ENCODE assay signal across 23 cellular contexts in the genomic region with DNA sequence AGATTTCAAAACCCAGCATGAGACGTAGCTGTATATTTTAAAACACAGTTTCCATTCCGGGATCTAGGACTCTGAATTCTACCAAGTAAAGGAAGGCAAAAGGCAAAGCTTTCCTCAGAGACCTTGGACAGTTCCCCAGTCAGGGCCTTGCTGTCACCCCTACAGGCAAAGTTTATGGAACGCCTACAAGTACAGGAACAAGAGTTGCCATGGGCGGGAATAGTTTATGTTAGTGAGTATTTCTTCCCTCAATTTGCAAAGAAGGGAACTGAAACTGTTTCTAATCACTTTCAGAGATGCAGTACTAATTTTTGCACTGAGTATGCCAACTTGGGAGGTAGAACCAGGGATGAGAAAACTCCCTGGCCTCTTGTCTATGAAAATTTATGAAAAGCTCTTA.
DNase-seq lines count a peak whose midpoint lies in the region; ATAC-seq and TF ChIP-seq lines count a peak whose summit lies in the region.
"Had no signal": no experiment of that assay in that cellular context is flagged by ENCODE, and none has a peak within 500 bp of the region (broad histone marks: within the 10 kb centered on the region; RNA-seq: fewer than 3 reads in every experiment).

No MANE protein-coding gene starts in this region.

- no peaks in the 10 kb centered on the region for H3K79me1 ChIP-seq in IMR-90 (ENCODE audit: low read depth in 1 of 2, low read length in 2 of 2)

- no peak overlapping the region for H2BK120ac ChIP-seq in IMR-90 (ENCODE audit: low read depth, low read length)

- no peak overlapping the region for H2BK20ac ChIP-seq in IMR-90 (ENCODE audit: low read depth, low read length)

- ATAC-seq in IMR-90 (ENCODE audit: low read depth), result peak; percentile 59
- ATAC-seq in SK-N-SH treated with all-trans-retinoic acid at 6 μM for 48 hours, result peak; percentile 45; the same call in 1 of the 3 replicates
- ATAC-seq: body of pancreas; CD8-positive, alpha-beta T cell; psoas muscle had no signal

- no peak overlapping the region for H3K23ac ChIP-seq in IMR-90 (ENCODE audit: low read depth, low read length)

- intact Hi-C loops in A673 (cut with micrococcal nuclease; ENCODE audit: unreplicated experiment), result no loop called here
- intact Hi-C loops in IMR-90 (cut with micrococcal nuclease), result no loop called here

- H3K27ac ChIP-seq in A673 (ENCODE audit: low read depth, low read length, poor library complexity, severe bottlenecking) (no peak overlapping the region), IMR-90 (ENCODE audit: insufficient read depth, low read length) (no peak overlapping the region)
- H3K27ac ChIP-seq: body of pancreas, epithelial cell of prostate, PC-9, psoas muscle had no signal

- TF ChIP-seq POLR2A in IMR-90 (IDR thresholded peaks at IDR 0.05; ENCODE audit: low read depth, low read length), result no peak

- no peaks in the 10 kb centered on the region for H3K27me3 Mint-ChIP-seq in T-helper 2 cell treated with Interferon-gamma antibody and Interleukin-4, amounts not matched to agents 5 μg/mL and 100 μg/mL, for 36 hours (ENCODE audit: low read depth)
- H3K27me3 Mint-ChIP-seq: activated naive CD4-positive, alpha-beta T cell treated with anti-CD3 and anti-CD28 coated beads, Interleukin-2, amount 10 ng/mL, durations not matched to agents 7 days and 5 days; memory B cell had no signal

- H2BK15ac ChIP-seq in IMR-90 (ENCODE audit: low read depth, low read length), result no peak overlapping the region

- H4K8ac ChIP-seq in IMR-90 (ENCODE audit: low read depth in 2 of 2, low read length in 2 of 2), result no peak overlapping the region

- no peak overlapping the region for H4K91ac ChIP-seq in IMR-90 (ENCODE audit: insufficient read depth, low read depth, low read length)

- WGBS in IMR-90 (ENCODE audit: extremely low coverage in 2 of 2, insufficient read length in 1 of 2), 2 experiments, result 20% methylated on average over 1 of the region's 4 CpGs; no CpG with 5 or more reads in 1 of the 2 experiments

- BruUV-seq in A673 (replicated peaks; lab: Mats Ljungman, UMichigan), result no TSS peak
- BruUV-seq in IMR-90 (replicated peaks; lab: Mats Ljungman, UMichigan), result no TSS peak

- dilution Hi-C loops in IMR-90 (cut with HindIII; ENCODE audit: low sequenced_read_pairs, unreplicated experiment), result no loop called here

- H3K9me1 ChIP-seq in IMR-90 (ENCODE audit: insufficient read depth, low read length), result no peaks in the 10 kb centered on the region; the same call in 1 of the 2 replicates

- H3K4me3 Mint-ChIP-seq in T-helper 2 cell treated with Interferon-gamma antibody and Interleukin-4, amounts not matched to agents 5 μg/mL and 100 μg/mL, for 36 hours, result no peak overlapping the region
- H3K4me3 Mint-ChIP-seq: activated naive CD4-positive, alpha-beta T cell treated with anti-CD3 and anti-CD28 coated beads, Interleukin-2, amount 10 ng/mL, durations not matched to agents 7 days and 5 days; CD8-positive, alpha-beta T cell; memory B cell; nephron had no signal

- peak; percentile 12 for DNase-seq in A673 (ENCODE audit: low spot score)
- DNase-seq in IMR-90, result peak; percentile 18
- DNase-seq in iPS-NIHi11 (ENCODE audit: low spot score), result peak; percentile 32
- DNase-seq in HK-2 (ENCODE audit: unreplicated experiment), result no peak
- no peak for DNase-seq in UCSD-AML1 (lab: John Stamatoyannopoulos, UW; ENCODE audit: unreplicated experiment)
- no peak for DNase-seq in activated CD4-positive, alpha-beta T cell treated with anti-CD3 and anti-CD28 coated beads for 1 hour
- DNase-seq in T-helper 2 cell treated with Interferon-gamma antibody and Interleukin-4, amounts not matched to agents 5 μg/mL and 100 μg/mL, for 36 hours (ENCODE audit: low spot score), result no peak
- DNase-seq: activated CD4-positive, alpha-beta T cell treated with anti-CD3 and anti-CD28 coated beads, Interleukin-2, amount 50 U/mL, for 1 hour; activated naive CD4-positive, alpha-beta T cell treated with anti-CD3 and anti-CD28 coated beads, Interleukin-2, amount 10 ng/mL, durations not matched to agents 7 days and 5 days; activated T-cell treated with anti-CD3 and anti-CD28 coated beads, Interleukin-2, amount 50 U/mL, for 1 hour; body of pancreas; CD8-positive, alpha-beta T cell; cortex of kidney; HCEC 1CT; NCI-H526; PC-9; psoas muscle; stimulated activated CD4-positive, alpha-beta T cell treated with anti-CD3 and anti-CD28 coated beads, Interleukin-12 subunit alpha, Interleukin-12 subunit beta, amount 100 ng/mL, for 4 hours; stimulated activated naive CD4-positive, alpha-beta T cell treated with Interleukin-2 at 50 U/mL for 16 hours had no signal

- TF ChIP-seq RAD21 in IMR-90 (IDR thresholded peaks at IDR 0.05; ENCODE audit: low read length), result no peak

- H4K20me1 ChIP-seq in IMR-90 (ENCODE audit: insufficient read depth, low read length), result no peaks in the 10 kb centered on the region

- no peak overlapping the region for H2AK9ac ChIP-seq in IMR-90 (replicated peaks; ENCODE audit: low read depth, low read length, poor library complexity)

- H3K4me3 ChIP-seq in A673 (ENCODE audit: low read depth, low read length, poor library complexity, severe bottlenecking), result no peak overlapping the region
- H3K4me3 ChIP-seq in IMR-90 (ENCODE audit: insufficient read depth, low read depth, low read length), result no peak overlapping the region
- H3K4me3 ChIP-seq: body of pancreas, PC-9, psoas muscle had no signal

- TF ChIP-seq CTCF in A673 (conservative IDR thresholded peaks at IDR 0.05; ENCODE audit: low read depth, low read length) (no peak), IMR-90 (conservative IDR thresholded peaks at IDR 0.05; ENCODE audit: low read depth, low read length) (no peak)

- H3K36me3 Mint-ChIP-seq in T-helper 2 cell treated with Interferon-gamma antibody and Interleukin-4, amounts not matched to agents 5 μg/mL and 100 μg/mL, for 36 hours (ENCODE audit: low read depth), result no peaks in the 10 kb centered on the region
- H3K36me3 Mint-ChIP-seq: activated naive CD4-positive, alpha-beta T cell treated with anti-CD3 and anti-CD28 coated beads, Interleukin-2, amount 10 ng/mL, durations not matched to agents 7 days and 5 days had no signal

- H3K36me3 ChIP-seq in A673 (ENCODE audit: insufficient read depth, low read length, poor library complexity, severe bottlenecking), result no peaks in the 10 kb centered on the region
- H3K36me3 ChIP-seq in IMR-90 (ENCODE audit: control insufficient read depth, insufficient read depth, low read length), result no peaks in the 10 kb centered on the region

- H2BK5ac ChIP-seq in IMR-90 (ENCODE audit: low read depth, low read length, poor library complexity, severe bottlenecking), result no peak overlapping the region

- H3K9ac ChIP-seq in IMR-90 (ENCODE audit: low read depth, low read length), result no peak overlapping the region

- H3K9me3 ChIP-seq in A673 (ENCODE audit: low read depth, low read length, poor library complexity, severe bottlenecking) (no peaks in the 10 kb centered on the region), IMR-90 (ENCODE audit: control insufficient read depth, insufficient read depth, low read length) (no peaks in the 10 kb centered on the region)
- H3K9me3 ChIP-seq: body of pancreas, psoas muscle had no signal

- H2AK5ac ChIP-seq in IMR-90 (ENCODE audit: low read depth, low read length), result no peak overlapping the region

- no peaks in the 10 kb centered on the region for H3K27me3 ChIP-seq in A673 (replicated peaks; ENCODE audit: insufficient read depth, low read depth, low read length, poor library complexity)
- no peaks in the 10 kb centered on the region for H3K27me3 ChIP-seq in IMR-90 (ENCODE audit: control insufficient read depth, insufficient read depth, low read length)
- H3K27me3 ChIP-seq: body of pancreas had no signal

- POLR2A ChIA-PET in A673 (lab: Charles Lee; ENCODE audit: low non-redundant PET), result no interaction called here
- POLR2A ChIA-PET in IMR-90 (lab: Charles Lee; ENCODE audit: unreplicated experiment), result no interaction called here

- no peak overlapping the region for H3K27ac Mint-ChIP-seq in T-helper 2 cell treated with Interferon-gamma antibody and Interleukin-4, amounts not matched to agents 5 μg/mL and 100 μg/mL, for 36 hours
- H3K27ac Mint-ChIP-seq: activated naive CD4-positive, alpha-beta T cell treated with anti-CD3 and anti-CD28 coated beads, Interleukin-2, amount 10 ng/mL, durations not matched to agents 7 days and 5 days; CD8-positive, alpha-beta T cell; memory B cell; nephron had no signal

- H3K18ac ChIP-seq in IMR-90 (ENCODE audit: low read depth, low read length), result no peak overlapping the region

- no peak overlapping the region for H3K14ac ChIP-seq in IMR-90 (replicated peaks; ENCODE audit: low read depth, low read length)

- no peak overlapping the region for H4K5ac ChIP-seq in IMR-90 (ENCODE audit: low read depth, low read length)

- no peaks in the 10 kb centered on the region for H3K4me1 ChIP-seq in A673 (ENCODE audit: insufficient read depth, low read length, poor library complexity, severe bottlenecking)
- no peaks in the 10 kb centered on the region for H3K4me1 ChIP-seq in IMR-90 (ENCODE audit: control insufficient read depth, insufficient read depth, low read length)
- H3K4me1 ChIP-seq: body of pancreas, psoas muscle had no signal

- no peaks in the 10 kb centered on the region for H3K9me3 Mint-ChIP-seq in T-helper 2 cell treated with Interferon-gamma antibody and Interleukin-4, amounts not matched to agents 5 μg/mL and 100 μg/mL, for 36 hours
- H3K9me3 Mint-ChIP-seq: activated naive CD4-positive, alpha-beta T cell treated with anti-CD3 and anti-CD28 coated beads, Interleukin-2, amount 10 ng/mL, durations not matched to agents 7 days and 5 days; CD8-positive, alpha-beta T cell; memory B cell; nephron had no signal

- CTCF ChIA-PET in A673 (lab: Charles Lee) (no interaction called here), IMR-90 (lab: Yijun Ruan, JAX) (no interaction called here)

- no peak overlapping the region for H3K4me2 ChIP-seq in IMR-90 (ENCODE audit: low read depth, low read length)
- H3K4me2 ChIP-seq: PC-9 had no signal

- H3K4me1 Mint-ChIP-seq in T-helper 2 cell treated with Interferon-gamma antibody and Interleukin-4, amounts not matched to agents 5 μg/mL and 100 μg/mL, for 36 hours (ENCODE audit: low read depth), result no peaks in the 10 kb centered on the region
- H3K4me1 Mint-ChIP-seq: activated naive CD4-positive, alpha-beta T cell treated with anti-CD3 and anti-CD28 coated beads, Interleukin-2, amount 10 ng/mL, durations not matched to agents 7 days and 5 days; nephron had no signal

- H3K56ac ChIP-seq in IMR-90 (ENCODE audit: extremely low read depth, insufficient read depth, low read length), result no peak overlapping the region

- in situ Hi-C loops in IMR-90 (cut with MboI; ENCODE audit: low sequenced_read_pairs), result no loop called here

- no peak overlapping the region for H2AFZ ChIP-seq in IMR-90 (replicated peaks; ENCODE audit: low read length, poor library complexity)
- H2AFZ ChIP-seq: PC-9 had no signal

- no peak overlapping the region for H3K4ac ChIP-seq in IMR-90 (ENCODE audit: low read depth, low read length)

TF ChIP-seq in IMR-90, 13 proteins besides CTCF, POLR2A, EP300 and RAD21 (continues in another document):
- TF ChIP-seq BHLHE40 (IDR thresholded peaks at IDR 0.05; ENCODE audit: low read depth, low read length) (no peak), NFE2L2 (IDR thresholded peaks at IDR 0.05; ENCODE audit: low read depth, low read length) (no peak)

TF ChIP-seq in SK-N-SH treated with all-trans-retinoic acid at 6 μM for 48 hours, 23 proteins besides CTCF, POLR2A, EP300 and RAD21 (continues in another document):
- no peak for TF ChIP-seq ZNF565 (CRISPR knock-in tag; conservative IDR thresholded peaks at IDR 0.05; ENCODE audit: low read depth)
- TF ChIP-seq BACH2 (CRISPR knock-in tag; IDR thresholded peaks at IDR 0.05; ENCODE audit: borderline replicate concordance), result no peak

Comparison
In these comparisons a context has a peak if more than half of its experiments do, and no peak if none do; other contexts are left out.
1. DNase-seq: peak in A673 (single experiment), IMR-90 (single experiment) and iPS-NIHi11 (single experiment); none in HK-2 (single experiment), UCSD-AML1 (single experiment), activated CD4-positive, alpha-beta T cell treated with anti-CD3 and anti-CD28 coated beads for 1 hour (single experiment) and T-helper 2 cell treated with Interferon-gamma antibody and Interleukin-4, amounts not matched to agents 5 μg/mL and 100 μg/mL, for 36 hours (single experiment).